In genomic region chr5:10761842-10762165, GRCh38 we compare ENCODE assay signal across 8 cellular contexts. TPM values are rescaled to one million over a fixed set of nuclear protein-coding genes. Genes with fewer than 3 reads are reported as not detected.
A peak's percentile ranks its signal among the peaks of the same experiment; 100 is the strongest.
DNase-seq lines count a peak whose midpoint lies in the region; ATAC-seq and TF ChIP-seq lines count a peak whose summit lies in the region.

No MANE protein-coding gene starts in this region.

- H3K4me1 Mint-ChIP-seq in T-cell: peaks cover 49 to 52% (median 50%) of the 10 kb centered on the region in 3 donors

- no peaks in the 10 kb centered on the region for H3K36me3 ChIP-seq in sigmoid colon

- ATAC-seq in GM21717 (IDR thresholded peaks at IDR 0.05; ENCODE audit: unreplicated experiment) (peak; percentile 13), T-cell (replicated peaks in 1 of 4) (no peak), GM21786 (IDR thresholded peaks at IDR 0.05; ENCODE audit: unreplicated experiment) (no peak)

- peaks cover 0 to 4% of the 10 kb centered on the region in 2 donors for H3K27me3 Mint-ChIP-seq in T-cell

- H3K4me3 Mint-ChIP-seq in T-cell: peak overlapping the region; percentile 75 to 82 (median 77)

- peak overlapping the region; percentile 66 to 90 for H3K27ac Mint-ChIP-seq in T-cell

- DNase-seq in T-cell (no peak), fibroblast of the aortic adventitia (ENCODE audit: low read depth) (peak; percentile 28), sigmoid colon (no peak), GDM1 (lab: John Stamatoyannopoulos, UW) (no peak), kidney glomerular epithelial cell (lab: John Stamatoyannopoulos, UW) (no peak)

- H3K4me3 ChIP-seq in fibroblast of the aortic adventitia (ENCODE audit: low read depth, low read length) (peak overlapping the region; percentile 70), sigmoid colon (peak overlapping the region; percentile 57 to 90 (median 83))

- no peak for TF ChIP-seq EP300 in sigmoid colon (IDR thresholded peaks at IDR 0.05)

- TF ChIP-seq CTCF in C4-2B (conservative IDR thresholded peaks at IDR 0.05): no peak
- no peak for TF ChIP-seq CTCF in fibroblast of the aortic adventitia (IDR thresholded peaks at IDR 0.05; ENCODE audit: insufficient read depth, low read length)
- no peak for TF ChIP-seq CTCF in sigmoid colon (IDR thresholded peaks at IDR 0.05)

- CTCF ChIA-PET in T-cell (lab: Charles Lee): no interaction called here

- H3K4me1 ChIP-seq in sigmoid colon: peaks cover 0 to 38% (median 29%) of the 10 kb centered on the region in 4 donors

- H3K27ac ChIP-seq in C4-2B (peak overlapping the region; percentile 98), sigmoid colon (peak overlapping the region; percentile 90 to 98 (median 95))

- H3K36me3 Mint-ChIP-seq in T-cell: peaks cover 4% of the 10 kb centered on the region

- intact Hi-C loops in sigmoid colon (cut with DNase I): loop anchor here (5.0 to 10.0 kb wide), 2 partner anchors 60 to 507 kb away; partner anchors contain the start of gene CCT5

- no peaks in the 10 kb centered on the region for H3K9me3 Mint-ChIP-seq in T-cell

- POLR2A ChIA-PET in T-cell (lab: Charles Lee): interaction anchor here in 1 of 2 donors (0.9 kb wide), 1 partner anchor 20 kb away, joined by 3 read pairs; no protein-coding TSS in a partner anchor

- H3K9me3 ChIP-seq in sigmoid colon: no peaks in the 10 kb centered on the region

- H3K27me3 ChIP-seq in sigmoid colon: no peaks in the 10 kb centered on the region

- 41 to 49% methylated on average over 7 of the region's 7 CpGs for WGBS in sigmoid colon, 2 donors

- no peak for TF ChIP-seq POLR2A in sigmoid colon (IDR thresholded peaks at IDR 0.05)

RNA-seq across cellular contexts. Expression of gene DAP, which starts 0.8 kb away (rescaled TPM):
- 10 to 100 TPM; 34.1 to 43.7 (median 36.3) TPM for total RNA-seq in T-cell
- 28.9 and 49.3 TPM in 2 replicates for total RNA-seq in fibroblast of the aortic adventitia (ENCODE audit: low replicate concordance)
- total RNA-seq in sigmoid colon: 10 to 100 TPM; 25.7 to 38.5 (median 27.1) TPM
- 100 to 1,000 TPM in 2 of 3 donors, 10 to 100 TPM in 1; 78.5 to 131 (median 111) TPM for polyA plus RNA-seq in sigmoid colon
